Comparison of ENCODE assay signal across 27 cellular contexts in the genomic region with DNA sequence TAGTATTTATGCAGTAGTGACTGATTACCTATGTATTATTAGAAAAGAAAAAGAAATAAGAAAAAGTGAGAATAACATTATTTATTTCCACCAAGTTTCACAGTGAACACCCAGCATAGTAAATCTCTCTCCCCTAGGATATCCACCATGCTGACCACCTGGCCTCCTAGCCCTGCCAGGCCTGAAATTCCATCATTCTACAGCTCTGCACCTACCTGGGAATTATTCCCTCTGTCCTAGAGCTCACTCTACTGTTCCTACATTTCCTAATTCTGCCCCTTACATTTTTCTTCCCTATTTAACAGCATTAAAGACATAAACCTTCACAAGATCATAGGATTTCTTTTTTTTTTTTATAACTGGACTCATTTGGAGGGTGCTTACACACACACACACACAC.
"Had no signal": no experiment of that assay in that cellular context is flagged by ENCODE, and none has a peak within 500 bp of the region (broad histone marks: within the 10 kb centered on the region; RNA-seq: fewer than 3 reads in every experiment).

No MANE protein-coding gene starts in this region.

- H3K9me3 Mint-ChIP-seq: activated CD4-positive, alpha-beta T cell treated with anti-CD3 and anti-CD28 coated beads, Interleukin-2, amount 10 ng/mL, durations not matched to agents 7 days and 5 days; activated T-helper 17 cell treated with anti-CD3 and anti-CD28 coated beads, Interleukin-2, amount 50 U/mL, for 72 hours; stimulated activated memory B cell treated with anti-CD40 and anti-IgM and Interleukin-4, amounts not matched to agents 10 μg/mL and 1 μg/mL and 100 μg/mL, for 72 hours had no signal

- DNase-seq: activated CD4-positive, alpha-beta T cell treated with anti-CD3 and anti-CD28 coated beads, Interleukin-2, amount 10 ng/mL, durations not matched to agents 7 days and 5 days; activated CD4-positive, CD25-positive, alpha-beta regulatory T cell treated with anti-CD3 and anti-CD28 coated beads, Interleukin-2, amount 50 U/mL, for 72 hours; activated CD8-positive, alpha-beta T cell treated with anti-CD3 and anti-CD28 coated beads, Interleukin-2, amount 10 ng/mL, durations not matched to agents 7 days and 5 days; activated naive CD4-positive, alpha-beta T cell; activated T-cell treated with anti-CD3 and anti-CD28 coated beads, Interleukin-2, amount 50 U/mL, for 1 hour; adrenal gland; central memory CD4-positive, alpha-beta T cell; colonic mucosa; dorsolateral prefrontal cortex; effector memory CD8-positive, alpha-beta T cell; esophagus squamous epithelium; gastrocnemius medialis; heart right ventricle; islet precursor cell; left cardiac atrium; occipital lobe; posterior cingulate gyrus; small intestine; stimulated activated CD4-positive, alpha-beta T cell treated with anti-CD3 and anti-CD28 coated beads, Interleukin-15, amount 100 ng/mL, for 24 hours; transverse colon; uterus had no signal

- H3K4me3 Mint-ChIP-seq: activated CD4-positive, alpha-beta T cell treated with anti-CD3 and anti-CD28 coated beads, Interleukin-2, amount 10 ng/mL, durations not matched to agents 7 days and 5 days; activated CD8-positive, alpha-beta T cell treated with anti-CD3 and anti-CD28 coated beads, Interleukin-2, amount 10 ng/mL, durations not matched to agents 7 days and 5 days; activated naive CD8-positive, alpha-beta T cell; activated T-helper 17 cell treated with anti-CD3 and anti-CD28 coated beads, Interleukin-2, amount 50 U/mL, for 72 hours; effector memory CD8-positive, alpha-beta T cell; stimulated activated memory B cell treated with anti-CD40 and anti-IgM and Interleukin-4, amounts not matched to agents 10 μg/mL and 1 μg/mL and 100 μg/mL, for 72 hours had no signal

- H3K27me3 Mint-ChIP-seq: activated CD4-positive, alpha-beta T cell treated with anti-CD3 and anti-CD28 coated beads, Interleukin-2, amount 10 ng/mL, durations not matched to agents 7 days and 5 days; activated naive CD8-positive, alpha-beta T cell; activated T-helper 17 cell treated with anti-CD3 and anti-CD28 coated beads, Interleukin-2, amount 50 U/mL, for 72 hours; effector memory CD8-positive, alpha-beta T cell; stimulated activated memory B cell treated with anti-CD40 and anti-IgM and Interleukin-4, amounts not matched to agents 10 μg/mL and 1 μg/mL and 100 μg/mL, for 72 hours had no signal

- H3K4me1 Mint-ChIP-seq: activated CD4-positive, alpha-beta T cell treated with anti-CD3 and anti-CD28 coated beads, Interleukin-2, amount 10 ng/mL, durations not matched to agents 7 days and 5 days; activated T-helper 17 cell treated with anti-CD3 and anti-CD28 coated beads, Interleukin-2, amount 50 U/mL, for 72 hours; nephron had no signal

- ATAC-seq: activated CD8-positive, alpha-beta T cell treated with anti-CD3 and anti-CD28 coated beads, Interleukin-2, amount 10 ng/mL, durations not matched to agents 7 days and 5 days; activated T-helper 17 cell treated with anti-CD3 and anti-CD28 coated beads, Interleukin-2, amount 50 U/mL, for 72 hours; effector memory CD8-positive, alpha-beta T cell; gastrocnemius medialis; heart right ventricle; left cardiac atrium; sciatic nerve; stimulated activated memory B cell treated with anti-CD40 and anti-IgM and Interleukin-4, amounts not matched to agents 10 μg/mL and 1 μg/mL and 100 μg/mL, for 72 hours had no signal

- H3K36me3 Mint-ChIP-seq: activated naive CD8-positive, alpha-beta T cell; stimulated activated memory B cell treated with anti-CD40 and anti-IgM and Interleukin-4, amounts not matched to agents 10 μg/mL and 1 μg/mL and 100 μg/mL, for 72 hours had no signal

- H3K9me3 ChIP-seq: adrenal gland, ascending aorta, colonic mucosa, esophagus squamous epithelium, gastrocnemius medialis, heart right ventricle, transverse colon, uterus had no signal

- H3K27ac Mint-ChIP-seq: activated CD4-positive, alpha-beta T cell treated with anti-CD3 and anti-CD28 coated beads, Interleukin-2, amount 10 ng/mL, durations not matched to agents 7 days and 5 days; activated CD8-positive, alpha-beta T cell treated with anti-CD3 and anti-CD28 coated beads, Interleukin-2, amount 10 ng/mL, durations not matched to agents 7 days and 5 days; activated naive CD8-positive, alpha-beta T cell; activated T-helper 17 cell treated with anti-CD3 and anti-CD28 coated beads, Interleukin-2, amount 50 U/mL, for 72 hours; effector memory CD8-positive, alpha-beta T cell; stimulated activated memory B cell treated with anti-CD40 and anti-IgM and Interleukin-4, amounts not matched to agents 10 μg/mL and 1 μg/mL and 100 μg/mL, for 72 hours had no signal
